21 cellular contexts compared by ENCODE assay signal in the genomic region with DNA sequence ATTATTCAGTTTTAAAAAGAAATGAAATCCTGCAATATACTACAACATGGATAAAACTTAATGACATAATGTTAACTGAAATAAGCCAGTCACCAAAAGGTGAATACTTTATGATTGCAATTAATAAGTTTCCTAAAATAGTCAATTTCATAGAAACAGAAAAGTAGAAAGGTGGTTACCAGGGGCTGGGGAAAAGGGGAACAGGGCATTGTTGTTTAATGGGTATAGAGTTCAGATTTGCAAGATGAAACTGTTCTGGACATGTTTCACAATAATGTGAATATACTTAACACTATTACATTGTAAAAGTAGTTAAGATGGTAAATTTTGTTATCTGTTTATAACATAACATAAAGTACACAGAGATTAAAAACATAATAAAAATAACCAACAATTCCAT.
DNase-seq lines count a peak whose midpoint lies in the region; ATAC-seq and TF ChIP-seq lines count a peak whose summit lies in the region.
"Had no signal": no experiment of that assay in that cellular context is flagged by ENCODE, and none has a peak within 500 bp of the region (broad histone marks: within the 10 kb centered on the region; RNA-seq: fewer than 3 reads in every experiment).

No MANE protein-coding gene starts in this region.

- H2AFZ ChIP-seq in OCI-LY3 (ENCODE audit: low read depth, low read length) = no peak overlapping the region
- H2AFZ ChIP-seq: neural progenitor cell had no signal

- H4K20me1 ChIP-seq in OCI-LY3 (ENCODE audit: insufficient read depth, low read length) = no peaks in the 10 kb centered on the region

- H3K4me3 ChIP-seq in OCI-LY3 (ENCODE audit: low read length) = no peak overlapping the region
- H3K4me3 ChIP-seq: gastrocnemius medialis, neural progenitor cell, upper lobe of left lung had no signal

- ATAC-seq in GM18867 (IDR thresholded peaks at IDR 0.05; ENCODE audit: unreplicated experiment) (peak; percentile 88), GM21526 (IDR thresholded peaks at IDR 0.05; ENCODE audit: low FRiP score, unreplicated experiment) (peak; percentile 88), HG03135 (IDR thresholded peaks at IDR 0.05; ENCODE audit: unreplicated experiment) (peak; percentile 61)
- ATAC-seq: gastrocnemius medialis; PC-3; sciatic nerve; stimulated activated effector memory CD8-positive, alpha-beta T cell treated with anti-CD3 and anti-CD28 coated beads, Interleukin-12 subunit alpha, Interleukin-12 subunit beta, amount 100 ng/mL, for 72 hours had no signal

- H3K27me3 ChIP-seq in OCI-LY3 (ENCODE audit: low read depth, low read length) = no peaks in the 10 kb centered on the region
- H3K27me3 ChIP-seq: gastrocnemius medialis, neural progenitor cell, upper lobe of left lung had no signal

- DNase-seq in HK-2 (ENCODE audit: unreplicated experiment) = no peak
- DNase-seq in stimulated activated CD4-positive, alpha-beta T cell treated with anti-CD3 and anti-CD28 coated beads, Interleukin-1b, Interleukin-23, amount 100 ng/mL, for 48 hours = no peak
- no peak for DNase-seq in nucleus accumbens (lab: John Stamatoyannopoulos, UW)
- DNase-seq in islet precursor cell = no peak
- DNase-seq: activated CD8-positive, alpha-beta memory T cell treated with anti-CD3 and anti-CD28 coated beads, Interleukin-2, amount 50 U/mL, for 48 hours; caudate nucleus; DMS153; gastrocnemius medialis; mammary epithelial cell; NCI-H1048; NCI-H226; PC-3; stimulated activated CD4-positive, alpha-beta T cell treated with anti-CD3 and anti-CD28 coated beads, Interleukin-4, amount 100 ng/mL, for 4 hours; upper lobe of left lung had no signal

- peak overlapping the region; percentile 31; the same call in 1 of the 2 replicates for H3K4me2 ChIP-seq in OCI-LY3 (ENCODE audit: low read length)
- H3K4me2 ChIP-seq: neural progenitor cell had no signal

- no peaks in the 10 kb centered on the region for H3K9me3 ChIP-seq in OCI-LY3 (ENCODE audit: insufficient read depth, low read length)
- H3K9me3 ChIP-seq: gastrocnemius medialis, upper lobe of left lung had no signal

- peaks cover 10% of the 10 kb centered on the region; the same call in 1 of the 2 replicates for H3K4me1 ChIP-seq in OCI-LY3 (ENCODE audit: low read length)
- H3K4me1 ChIP-seq: gastrocnemius medialis, upper lobe of left lung had no signal

- no peak for TF ChIP-seq CTCF in OCI-LY3 (IDR thresholded peaks at IDR 0.05; ENCODE audit: low read depth, low read length)

- H3K9ac ChIP-seq in OCI-LY3 (ENCODE audit: low read length) = no peak overlapping the region
- H3K9ac ChIP-seq: neural progenitor cell had no signal

- no peaks in the 10 kb centered on the region for H3K79me2 ChIP-seq in OCI-LY3 (ENCODE audit: low read length)

- H3K27ac ChIP-seq in OCI-LY3 (ENCODE audit: low read length) = no peak overlapping the region
- H3K27ac ChIP-seq: gastrocnemius medialis, neural progenitor cell, upper lobe of left lung had no signal

- H3K36me3 ChIP-seq in OCI-LY3 (replicated peaks; ENCODE audit: low read depth, low read length) = no peaks in the 10 kb centered on the region
- H3K36me3 ChIP-seq: gastrocnemius medialis, neural progenitor cell, upper lobe of left lung had no signal
